9 cellular contexts compared by ENCODE assay signal in the genomic region with DNA sequence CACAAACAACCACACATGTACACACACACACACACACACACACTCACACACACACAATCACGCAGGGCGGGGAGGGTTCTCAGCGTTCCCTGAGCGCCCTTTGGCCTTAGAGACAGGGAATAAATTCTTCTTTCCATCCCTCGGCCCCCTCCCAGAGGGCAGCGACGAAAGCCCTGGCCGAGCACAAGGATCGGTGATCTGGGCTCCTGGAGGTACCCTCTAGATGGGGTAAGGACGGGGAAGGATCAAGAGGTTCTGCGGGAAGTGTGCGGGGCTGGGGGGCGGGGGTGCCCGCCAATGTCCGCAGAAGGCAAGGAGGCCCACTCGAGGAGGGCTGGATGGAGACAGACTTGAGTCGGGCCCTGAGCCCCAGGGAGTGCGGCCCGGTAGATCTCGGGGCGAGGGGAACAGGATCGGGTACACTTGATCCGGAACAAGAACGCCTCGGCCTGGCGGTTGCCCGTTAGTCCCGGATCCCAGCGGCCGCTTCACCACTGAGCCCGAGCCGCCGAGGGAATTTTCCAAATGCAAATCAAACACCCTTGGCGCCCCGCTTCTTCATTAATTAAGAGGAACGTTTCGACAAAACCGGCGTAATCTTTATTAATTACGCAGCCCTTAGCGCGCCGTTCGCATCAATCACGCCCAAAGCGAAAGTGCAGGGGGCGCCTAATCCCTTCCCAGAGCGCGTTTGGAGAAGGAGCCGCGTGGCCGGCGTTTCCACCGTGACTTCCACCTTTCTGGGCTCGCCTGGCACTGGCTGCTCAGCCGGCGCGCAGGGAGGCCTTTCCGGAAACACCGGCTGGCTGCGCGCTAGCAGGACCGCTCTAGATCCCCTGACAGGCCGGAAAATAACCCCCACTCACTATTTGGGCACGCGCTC. TPM values are rescaled to one million over a fixed set of nuclear protein-coding genes. Genes with fewer than 3 reads are reported as not detected.
DNase-seq lines count a peak whose midpoint lies in the region; FAIRE-seq and TF ChIP-seq lines count a peak whose summit lies in the region.
"Had no signal": no experiment of that assay in that cellular context is flagged by ENCODE, and none has a peak within 500 bp of the region (broad histone marks: within the 10 kb centered on the region; RNA-seq: fewer than 3 reads in every experiment).

No MANE protein-coding gene starts in this region.

- peaks cover 0 to 30% (median 11%) of the 10 kb centered on the region in 5 experiments for H3K9me3 Mint-ChIP-seq in brain

- TF ChIP-seq CTCF in brain (conservative IDR thresholded peaks at IDR 0.05) (no peak), lower leg skin (IDR thresholded peaks at IDR 0.05) (no peak), transverse colon (IDR thresholded peaks at IDR 0.05) (no peak)

- H3K9me3 ChIP-seq in HUES64 (ENCODE audit: insufficient read depth, low read depth, low read length) (no peaks in the 10 kb centered on the region), transverse colon (no peaks in the 10 kb centered on the region)

- peaks cover 100% of the 10 kb centered on the region for H3K27me3 Mint-ChIP-seq in brain

- WGBS in HUES64: under 1% methylated on average over 66 of the region's 66 CpGs
- 0 to 2% methylated on average over 58 to 59 of the region's 66 CpGs for WGBS in lower leg skin, 2 donors
- WGBS in transverse colon (ENCODE audit: low coverage in 1 of 2), 2 donors: 0 to 2% methylated on average over 7 to 63 of the region's 66 CpGs

- TF ChIP-seq POLR2A in lower leg skin (IDR thresholded peaks at IDR 0.05): no peak
- no peak for TF ChIP-seq POLR2A in transverse colon (IDR thresholded peaks at IDR 0.05)

- FAIRE-seq in urothelium cell line (lab: Jason Lieb, UNC): no peak

- H3K9ac ChIP-seq in HUES64 (ENCODE audit: low read depth, low read length): no peak overlapping the region

- H3K27me3 ChIP-seq in HUES64 (ENCODE audit: insufficient read depth, low read length) (peaks cover 100% of the 10 kb centered on the region), transverse colon (peaks cover 100% of the 10 kb centered on the region)

- DNase-seq in DMS 273 (lab: John Stamatoyannopoulos, UW; ENCODE audit: unreplicated experiment) (peak; percentile 86), DMS 273 treated with DMSO at 0.1 percent for 48 hours (lab: John Stamatoyannopoulos, UW) (no peak), lower leg skin (ENCODE audit: low spot score in 2 of 2) (peak in 1 of 2 donors; percentile 82), transverse colon (no peak), NK-92 (lab: John Stamatoyannopoulos, UW; ENCODE audit: unreplicated experiment) (no peak), urothelium cell line (ENCODE audit: low spot score) (no peak)

- in situ Hi-C loops in transverse colon (cut with MboI; ENCODE audit: low pct_ligation_motif_present in 1 of 4, low pct_unique_long_range_greater_than_20kb in 1 of 4, low sequenced_read_pairs in 3 of 4): loop anchor here in 3 of 4 donors (25.0 kb wide), 1 partner anchor 257 kb away; no protein-coding TSS in a partner anchor

- H3K4me1 ChIP-seq in HUES64 (ENCODE audit: insufficient read depth, low read length) (peaks cover 17% of the 10 kb centered on the region; the same call in 1 of the 2 replicates), transverse colon (peaks cover 10 to 44% (median 30%) of the 10 kb centered on the region in 4 donors)

- peaks cover 56% of the 10 kb centered on the region for H3K4me1 Mint-ChIP-seq in brain

- no peak for TF ChIP-seq EP300 in transverse colon (IDR thresholded peaks at IDR 0.05; ENCODE audit: low read depth)

- intact Hi-C loops in lower leg skin (cut with DNase I; ENCODE audit: low total_unique reads): no loop called here
- intact Hi-C loops in transverse colon (cut with DNase I; ENCODE audit: low total_unique reads): no loop called here

- H3K27ac Mint-ChIP-seq in brain: peak overlapping the region in 4 of 5 experiments; percentile 17 to 59 (median 38)

- no peak overlapping the region for H3K27ac ChIP-seq in HUES64 (ENCODE audit: low read depth, low read length)
- H3K27ac ChIP-seq in transverse colon: no peak overlapping the region
- H3K27ac ChIP-seq: 22Rv1 had no signal

- H3K4me3 Mint-ChIP-seq in brain: peak overlapping the region; percentile 72 to 85 (median 80)

- H3K36me3 Mint-ChIP-seq in brain: no peaks in the 10 kb centered on the region

- no peaks in the 10 kb centered on the region for H3K36me3 ChIP-seq in HUES64 (ENCODE audit: insufficient read depth, low read length)
- no peaks in the 10 kb centered on the region for H3K36me3 ChIP-seq in transverse colon

- H3K4me3 ChIP-seq in HUES64 (ENCODE audit: low read length) (peak overlapping the region; percentile 21; the same call in 1 of the 2 replicates), lower leg skin (ENCODE audit: low read depth, poor library complexity, severe bottlenecking) (peak overlapping the region; percentile 9), transverse colon (peak overlapping the region in 3 of 4 donors; percentile 29 to 66 (median 35))

RNA-seq across cellular contexts. Expression of gene PAX3, which starts 7.0 kb away (rescaled TPM):
- 5.0 TPM for polyA plus RNA-seq in HUES64 (2013, experiment 1 of 2)
- 9.9 TPM for polyA plus RNA-seq in HUES64 (2013, experiment 2 of 2)
- polyA plus RNA-seq in brain (ENCODE audit: insufficient read depth, low read depth, low replicate concordance): not detected
- total RNA-seq in lower leg skin (1 to 10 TPM; 2.7 to 7.0 (median 5.2) TPM), transverse colon (not detected)
